Comparison of ENCODE assay signal across 1 cellular context in the genomic region with DNA sequence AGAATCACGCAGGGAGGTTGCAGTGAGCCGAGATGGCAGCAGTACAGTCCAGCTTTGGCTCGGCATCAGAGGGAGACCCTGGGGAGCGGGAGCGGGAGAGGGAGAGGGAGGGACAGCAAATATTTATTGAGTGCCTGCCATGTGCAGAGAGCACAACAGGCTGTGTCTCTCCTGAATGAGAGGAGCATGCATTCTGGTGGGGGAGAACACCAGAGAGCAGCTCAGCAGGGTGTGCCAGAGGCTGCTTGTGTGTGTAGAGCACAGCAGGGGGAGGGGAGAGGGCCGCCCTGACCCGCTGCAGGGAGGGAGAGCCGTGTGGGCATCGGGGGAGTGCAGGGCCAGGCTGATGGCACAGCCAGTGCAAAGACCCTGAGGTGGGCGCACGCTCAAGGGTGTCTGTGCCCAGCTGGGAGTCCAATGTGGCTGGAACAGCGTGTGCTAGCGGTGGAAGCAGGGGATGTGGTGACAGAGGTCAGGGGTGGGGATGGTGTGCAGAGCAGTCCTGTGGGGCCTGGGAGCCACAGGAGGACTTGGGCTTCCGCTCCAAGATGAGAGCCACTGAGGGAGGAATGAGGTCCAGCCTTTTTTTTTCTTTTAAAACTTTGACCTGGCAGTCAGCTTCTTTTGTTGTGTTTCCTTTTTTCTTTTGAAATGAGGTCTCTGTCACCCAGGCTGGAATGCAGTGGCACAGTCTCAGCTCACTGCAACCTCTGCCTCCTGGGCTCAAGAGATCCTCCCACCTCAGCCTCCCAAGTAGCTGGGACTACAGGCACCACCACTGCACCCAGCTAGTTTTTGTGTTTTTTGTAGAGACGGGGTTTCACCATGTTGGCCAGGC.
TF ChIP-seq lines count a peak whose summit lies in the region.

No MANE protein-coding gene starts in this region.

TF ChIP-seq in K562, 482 proteins besides CTCF, POLR2A, EP300 and RAD21 (continued from another document):
- no peak for TF ChIP-seq NCOA4 (IDR thresholded peaks at IDR 0.05; ENCODE audit: partially characterized antibody)
- no peak for TF ChIP-seq HNRNPUL1 (IDR thresholded peaks at IDR 0.05; ENCODE audit: low read length)
- no peak for TF ChIP-seq ARNT (IDR thresholded peaks at IDR 0.05)
- TF ChIP-seq, protein P1, sequence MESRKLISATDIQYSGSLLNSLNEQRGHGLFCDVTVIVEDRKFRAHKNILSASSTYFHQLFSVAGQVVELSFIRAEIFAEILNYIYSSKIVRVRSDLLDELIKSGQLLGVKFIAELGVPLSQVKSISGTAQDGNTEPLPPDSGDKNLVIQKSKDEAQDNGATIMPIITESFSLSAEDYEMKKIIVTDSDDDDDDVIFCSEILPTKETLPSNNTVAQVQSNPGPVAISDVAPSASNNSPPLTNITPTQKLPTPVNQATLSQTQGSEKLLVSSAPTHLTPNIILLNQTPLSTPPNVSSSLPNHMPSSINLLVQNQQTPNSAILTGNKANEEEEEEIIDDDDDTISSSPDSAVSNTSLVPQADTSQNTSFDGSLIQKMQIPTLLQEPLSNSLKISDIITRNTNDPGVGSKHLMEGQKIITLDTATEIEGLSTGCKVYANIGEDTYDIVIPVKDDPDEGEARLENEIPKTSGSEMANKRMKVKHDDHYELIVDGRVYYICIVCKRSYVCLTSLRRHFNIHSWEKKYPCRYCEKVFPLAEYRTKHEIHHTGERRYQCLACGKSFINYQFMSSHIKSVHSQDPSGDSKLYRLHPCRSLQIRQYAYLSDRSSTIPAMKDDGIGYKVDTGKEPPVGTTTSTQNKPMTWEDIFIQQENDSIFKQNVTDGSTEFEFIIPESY (CRISPR knock-in tag; IDR thresholded peaks at IDR 0.05): peak; percentile 56; the same call in 1 of the 2 replicates
- no peak for TF ChIP-seq GATAD2A (IDR thresholded peaks at IDR 0.05)
- TF ChIP-seq ZNF551 (CRISPR knock-in tag; IDR thresholded peaks at IDR 0.05): no peak
- TF ChIP-seq, protein P2, sequence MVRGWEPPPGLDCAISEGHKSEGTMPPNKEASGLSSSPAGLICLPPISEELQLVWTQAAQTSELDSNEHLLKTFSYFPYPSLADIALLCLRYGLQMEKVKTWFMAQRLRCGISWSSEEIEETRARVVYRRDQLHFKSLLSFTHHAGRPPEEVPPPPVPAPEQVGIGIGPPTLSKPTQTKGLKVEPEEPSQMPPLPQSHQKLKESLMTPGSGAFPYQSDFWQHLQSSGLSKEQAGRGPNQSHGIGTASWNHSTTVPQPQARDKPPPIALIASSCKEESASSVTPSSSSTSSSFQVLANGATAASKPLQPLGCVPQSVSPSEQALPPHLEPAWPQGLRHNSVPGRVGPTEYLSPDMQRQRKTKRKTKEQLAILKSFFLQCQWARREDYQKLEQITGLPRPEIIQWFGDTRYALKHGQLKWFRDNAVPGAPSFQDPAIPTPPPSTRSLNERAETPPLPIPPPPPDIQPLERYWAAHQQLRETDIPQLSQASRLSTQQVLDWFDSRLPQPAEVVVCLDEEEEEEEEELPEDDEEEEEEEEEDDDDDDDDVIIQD (CRISPR knock-in tag; IDR thresholded peaks at IDR 0.05): no peak
- TF ChIP-seq ZNF12 (CRISPR knock-in tag; IDR thresholded peaks at IDR 0.05): no peak
- TF ChIP-seq, protein P3, sequence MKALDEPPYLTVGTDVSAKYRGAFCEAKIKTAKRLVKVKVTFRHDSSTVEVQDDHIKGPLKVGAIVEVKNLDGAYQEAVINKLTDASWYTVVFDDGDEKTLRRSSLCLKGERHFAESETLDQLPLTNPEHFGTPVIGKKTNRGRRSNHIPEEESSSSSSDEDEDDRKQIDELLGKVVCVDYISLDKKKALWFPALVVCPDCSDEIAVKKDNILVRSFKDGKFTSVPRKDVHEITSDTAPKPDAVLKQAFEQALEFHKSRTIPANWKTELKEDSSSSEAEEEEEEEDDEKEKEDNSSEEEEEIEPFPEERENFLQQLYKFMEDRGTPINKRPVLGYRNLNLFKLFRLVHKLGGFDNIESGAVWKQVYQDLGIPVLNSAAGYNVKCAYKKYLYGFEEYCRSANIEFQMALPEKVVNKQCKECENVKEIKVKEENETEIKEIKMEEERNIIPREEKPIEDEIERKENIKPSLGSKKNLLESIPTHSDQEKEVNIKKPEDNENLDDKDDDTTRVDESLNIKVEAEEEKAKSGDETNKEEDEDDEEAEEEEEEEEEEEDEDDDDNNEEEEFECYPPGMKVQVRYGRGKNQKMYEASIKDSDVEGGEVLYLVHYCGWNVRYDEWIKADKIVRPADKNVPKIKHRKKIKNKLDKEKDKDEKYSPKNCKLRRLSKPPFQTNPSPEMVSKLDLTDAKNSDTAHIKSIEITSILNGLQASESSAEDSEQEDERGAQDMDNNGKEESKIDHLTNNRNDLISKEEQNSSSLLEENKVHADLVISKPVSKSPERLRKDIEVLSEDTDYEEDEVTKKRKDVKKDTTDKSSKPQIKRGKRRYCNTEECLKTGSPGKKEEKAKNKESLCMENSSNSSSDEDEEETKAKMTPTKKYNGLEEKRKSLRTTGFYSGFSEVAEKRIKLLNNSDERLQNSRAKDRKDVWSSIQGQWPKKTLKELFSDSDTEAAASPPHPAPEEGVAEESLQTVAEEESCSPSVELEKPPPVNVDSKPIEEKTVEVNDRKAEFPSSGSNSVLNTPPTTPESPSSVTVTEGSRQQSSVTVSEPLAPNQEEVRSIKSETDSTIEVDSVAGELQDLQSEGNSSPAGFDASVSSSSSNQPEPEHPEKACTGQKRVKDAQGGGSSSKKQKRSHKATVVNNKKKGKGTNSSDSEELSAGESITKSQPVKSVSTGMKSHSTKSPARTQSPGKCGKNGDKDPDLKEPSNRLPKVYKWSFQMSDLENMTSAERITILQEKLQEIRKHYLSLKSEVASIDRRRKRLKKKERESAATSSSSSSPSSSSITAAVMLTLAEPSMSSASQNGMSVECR (CRISPR knock-in tag; IDR thresholded peaks at IDR 0.05): no peak; the same call in 1 of the 2 replicates
- no peak for TF ChIP-seq CBFA2T2 (conservative IDR thresholded peaks at IDR 0.05)
- TF ChIP-seq RBM25 (IDR thresholded peaks at IDR 0.05; ENCODE audit: low read depth, low read length, severe bottlenecking): no peak
- TF ChIP-seq CBFB (CRISPR knock-in tag; IDR thresholded peaks at IDR 0.05): no peak; the same call in 1 of the 2 replicates
- no peak for TF ChIP-seq PHF21A (IDR thresholded peaks at IDR 0.05; ENCODE audit: borderline replicate concordance, low read depth)
- TF ChIP-seq JUND (IDR thresholded peaks at IDR 0.05; ENCODE audit: borderline replicate concordance, low read depth, low read length): no peak
- TF ChIP-seq JUND (tag; IDR thresholded peaks at IDR 0.05; ENCODE audit: borderline replicate concordance, low read depth, low read length): no peak
- no peak for TF ChIP-seq TSC22D4 (tag; IDR thresholded peaks at IDR 0.05)
- no peak for TF ChIP-seq RBM39 (optimal IDR thresholded peaks at IDR 0.05; ENCODE audit: low read depth, low read length)
- no peak for TF ChIP-seq ERF (CRISPR knock-in tag; IDR thresholded peaks at IDR 0.05)
- TF ChIP-seq SRSF7 (optimal IDR thresholded peaks at IDR 0.05; ENCODE audit: low read depth, low read length): no peak
- no peak for TF ChIP-seq HDAC1 (IDR thresholded peaks at IDR 0.05)
- TF ChIP-seq, protein P4, sequence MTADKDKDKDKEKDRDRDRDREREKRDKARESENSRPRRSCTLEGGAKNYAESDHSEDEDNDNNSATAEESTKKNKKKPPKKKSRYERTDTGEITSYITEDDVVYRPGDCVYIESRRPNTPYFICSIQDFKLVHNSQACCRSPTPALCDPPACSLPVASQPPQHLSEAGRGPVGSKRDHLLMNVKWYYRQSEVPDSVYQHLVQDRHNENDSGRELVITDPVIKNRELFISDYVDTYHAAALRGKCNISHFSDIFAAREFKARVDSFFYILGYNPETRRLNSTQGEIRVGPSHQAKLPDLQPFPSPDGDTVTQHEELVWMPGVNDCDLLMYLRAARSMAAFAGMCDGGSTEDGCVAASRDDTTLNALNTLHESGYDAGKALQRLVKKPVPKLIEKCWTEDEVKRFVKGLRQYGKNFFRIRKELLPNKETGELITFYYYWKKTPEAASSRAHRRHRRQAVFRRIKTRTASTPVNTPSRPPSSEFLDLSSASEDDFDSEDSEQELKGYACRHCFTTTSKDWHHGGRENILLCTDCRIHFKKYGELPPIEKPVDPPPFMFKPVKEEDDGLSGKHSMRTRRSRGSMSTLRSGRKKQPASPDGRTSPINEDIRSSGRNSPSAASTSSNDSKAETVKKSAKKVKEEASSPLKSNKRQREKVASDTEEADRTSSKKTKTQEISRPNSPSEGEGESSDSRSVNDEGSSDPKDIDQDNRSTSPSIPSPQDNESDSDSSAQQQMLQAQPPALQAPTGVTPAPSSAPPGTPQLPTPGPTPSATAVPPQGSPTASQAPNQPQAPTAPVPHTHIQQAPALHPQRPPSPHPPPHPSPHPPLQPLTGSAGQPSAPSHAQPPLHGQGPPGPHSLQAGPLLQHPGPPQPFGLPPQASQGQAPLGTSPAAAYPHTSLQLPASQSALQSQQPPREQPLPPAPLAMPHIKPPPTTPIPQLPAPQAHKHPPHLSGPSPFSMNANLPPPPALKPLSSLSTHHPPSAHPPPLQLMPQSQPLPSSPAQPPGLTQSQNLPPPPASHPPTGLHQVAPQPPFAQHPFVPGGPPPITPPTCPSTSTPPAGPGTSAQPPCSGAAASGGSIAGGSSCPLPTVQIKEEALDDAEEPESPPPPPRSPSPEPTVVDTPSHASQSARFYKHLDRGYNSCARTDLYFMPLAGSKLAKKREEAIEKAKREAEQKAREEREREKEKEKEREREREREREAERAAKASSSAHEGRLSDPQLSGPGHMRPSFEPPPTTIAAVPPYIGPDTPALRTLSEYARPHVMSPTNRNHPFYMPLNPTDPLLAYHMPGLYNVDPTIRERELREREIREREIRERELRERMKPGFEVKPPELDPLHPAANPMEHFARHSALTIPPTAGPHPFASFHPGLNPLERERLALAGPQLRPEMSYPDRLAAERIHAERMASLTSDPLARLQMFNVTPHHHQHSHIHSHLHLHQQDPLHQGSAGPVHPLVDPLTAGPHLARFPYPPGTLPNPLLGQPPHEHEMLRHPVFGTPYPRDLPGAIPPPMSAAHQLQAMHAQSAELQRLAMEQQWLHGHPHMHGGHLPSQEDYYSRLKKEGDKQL (CRISPR knock-in tag; IDR thresholded peaks at IDR 0.05; ENCODE audit: borderline replicate concordance): no peak
- TF ChIP-seq, protein P5, sequence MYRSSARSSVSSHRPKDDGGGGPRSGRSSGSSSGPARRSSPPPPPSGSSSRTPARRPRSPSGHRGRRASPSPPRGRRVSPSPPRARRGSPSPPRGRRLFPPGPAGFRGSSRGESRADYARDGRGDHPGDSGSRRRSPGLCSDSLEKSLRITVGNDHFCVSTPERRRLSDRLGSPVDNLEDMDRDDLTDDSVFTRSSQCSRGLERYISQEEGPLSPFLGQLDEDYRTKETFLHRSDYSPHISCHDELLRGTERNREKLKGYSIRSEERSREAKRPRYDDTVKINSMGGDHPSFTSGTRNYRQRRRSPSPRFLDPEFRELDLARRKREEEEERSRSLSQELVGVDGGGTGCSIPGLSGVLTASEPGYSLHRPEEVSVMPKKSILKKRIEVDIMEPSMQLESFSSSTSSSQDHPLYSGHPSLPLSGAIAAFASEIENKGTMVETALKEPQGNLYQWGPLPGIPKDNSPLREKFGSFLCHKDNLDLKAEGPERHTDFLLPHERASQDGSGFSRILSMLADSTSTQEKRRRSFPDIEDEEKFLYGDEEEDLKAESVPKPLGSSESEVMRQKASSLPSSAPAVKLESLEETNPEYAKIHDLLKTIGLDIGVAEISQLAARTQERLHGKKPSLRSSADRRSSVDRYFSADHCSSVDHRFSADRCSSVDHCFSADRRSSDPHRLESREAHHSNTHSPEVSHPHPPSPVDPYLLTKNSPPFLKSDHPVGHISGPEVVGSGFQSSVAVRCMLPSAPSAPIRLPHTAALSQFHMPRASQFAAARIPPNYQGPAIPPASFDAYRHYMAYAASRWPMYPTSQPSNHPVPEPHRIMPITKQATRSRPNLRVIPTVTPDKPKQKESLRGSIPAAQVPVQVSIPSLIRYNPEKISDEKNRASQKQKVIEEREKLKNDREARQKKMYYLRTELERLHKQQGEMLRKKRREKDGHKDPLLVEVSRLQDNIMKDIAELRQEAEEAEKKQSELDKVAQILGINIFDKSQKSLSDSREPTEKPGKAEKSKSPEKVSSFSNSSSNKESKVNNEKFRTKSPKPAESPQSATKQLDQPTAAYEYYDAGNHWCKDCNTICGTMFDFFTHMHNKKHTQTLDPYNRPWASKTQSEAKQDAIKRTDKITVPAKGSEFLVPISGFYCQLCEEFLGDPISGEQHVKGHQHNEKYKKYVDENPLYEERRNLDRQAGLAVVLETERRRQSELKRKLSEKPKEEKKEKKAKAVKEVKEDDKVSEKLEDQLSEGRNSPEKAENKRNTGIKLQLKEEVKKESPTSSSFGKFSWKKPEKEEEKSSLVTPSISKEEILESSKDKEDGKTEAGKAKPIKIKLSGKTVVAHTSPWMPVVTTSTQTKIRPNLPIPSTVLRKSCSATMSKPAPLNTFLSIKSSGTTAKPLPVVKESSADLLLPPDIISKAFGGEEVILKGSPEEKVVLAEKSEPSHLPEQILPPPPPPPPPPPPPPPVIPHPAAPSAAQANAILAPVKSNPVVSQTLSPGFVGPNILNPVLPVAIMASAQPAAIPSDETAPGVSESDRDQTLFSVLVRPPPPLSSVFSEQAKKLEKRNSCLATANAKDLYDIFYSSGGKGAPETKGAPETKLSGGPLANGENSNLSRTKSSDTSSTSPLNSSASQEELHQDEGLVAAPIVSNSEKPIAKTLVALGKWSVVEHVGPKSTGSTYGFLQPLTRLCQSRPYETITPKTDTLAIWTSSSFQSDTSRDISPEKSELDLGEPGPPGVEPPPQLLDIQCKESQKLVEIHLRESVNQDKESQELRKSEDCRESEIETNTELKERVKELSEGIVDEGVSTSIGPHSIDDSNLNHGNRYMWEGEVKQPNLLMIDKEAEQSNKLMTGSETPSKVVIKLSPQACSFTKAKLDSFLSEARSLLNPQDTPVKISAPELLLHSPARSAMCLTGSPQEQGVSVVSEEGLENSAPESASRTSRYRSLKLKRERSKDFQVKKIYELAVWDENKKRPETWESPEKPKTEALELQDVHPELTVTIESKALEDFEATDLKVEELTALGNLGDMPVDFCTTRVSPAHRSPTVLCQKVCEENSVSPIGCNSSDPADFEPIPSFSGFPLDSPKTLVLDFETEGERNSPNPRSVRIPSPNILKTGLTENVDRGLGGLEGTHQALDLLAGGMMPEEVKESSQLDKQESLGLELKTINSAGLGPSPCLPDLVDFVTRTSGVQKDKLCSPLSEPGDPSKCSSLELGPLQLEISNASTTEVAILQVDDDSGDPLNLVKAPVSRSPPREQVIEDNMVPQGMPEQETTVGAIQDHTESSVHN (IDR thresholded peaks at IDR 0.05; ENCODE audit: borderline replicate concordance in 1 of 2, low read depth in 1 of 2): no peak
- TF ChIP-seq, protein P6, sequence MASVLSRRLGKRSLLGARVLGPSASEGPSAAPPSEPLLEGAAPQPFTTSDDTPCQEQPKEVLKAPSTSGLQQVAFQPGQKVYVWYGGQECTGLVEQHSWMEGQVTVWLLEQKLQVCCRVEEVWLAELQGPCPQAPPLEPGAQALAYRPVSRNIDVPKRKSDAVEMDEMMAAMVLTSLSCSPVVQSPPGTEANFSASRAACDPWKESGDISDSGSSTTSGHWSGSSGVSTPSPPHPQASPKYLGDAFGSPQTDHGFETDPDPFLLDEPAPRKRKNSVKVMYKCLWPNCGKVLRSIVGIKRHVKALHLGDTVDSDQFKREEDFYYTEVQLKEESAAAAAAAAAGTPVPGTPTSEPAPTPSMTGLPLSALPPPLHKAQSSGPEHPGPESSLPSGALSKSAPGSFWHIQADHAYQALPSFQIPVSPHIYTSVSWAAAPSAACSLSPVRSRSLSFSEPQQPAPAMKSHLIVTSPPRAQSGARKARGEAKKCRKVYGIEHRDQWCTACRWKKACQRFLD (CRISPR knock-in tag; IDR thresholded peaks at IDR 0.05): no peak
- no peak for TF ChIP-seq KLF10 (CRISPR knock-in tag; IDR thresholded peaks at IDR 0.05)
- no peak for TF ChIP-seq ZNF146 (CRISPR knock-in tag; IDR thresholded peaks at IDR 0.05; ENCODE audit: unreplicated experiment)
- TF ChIP-seq MYNN (IDR thresholded peaks at IDR 0.05): peak; percentile 30; the same call in 1 of the 2 replicates
- TF ChIP-seq MYNN (CRISPR knock-in tag; IDR thresholded peaks at IDR 0.05): no peak
